9 cellular contexts compared by ENCODE assay signal in the genomic region with DNA sequence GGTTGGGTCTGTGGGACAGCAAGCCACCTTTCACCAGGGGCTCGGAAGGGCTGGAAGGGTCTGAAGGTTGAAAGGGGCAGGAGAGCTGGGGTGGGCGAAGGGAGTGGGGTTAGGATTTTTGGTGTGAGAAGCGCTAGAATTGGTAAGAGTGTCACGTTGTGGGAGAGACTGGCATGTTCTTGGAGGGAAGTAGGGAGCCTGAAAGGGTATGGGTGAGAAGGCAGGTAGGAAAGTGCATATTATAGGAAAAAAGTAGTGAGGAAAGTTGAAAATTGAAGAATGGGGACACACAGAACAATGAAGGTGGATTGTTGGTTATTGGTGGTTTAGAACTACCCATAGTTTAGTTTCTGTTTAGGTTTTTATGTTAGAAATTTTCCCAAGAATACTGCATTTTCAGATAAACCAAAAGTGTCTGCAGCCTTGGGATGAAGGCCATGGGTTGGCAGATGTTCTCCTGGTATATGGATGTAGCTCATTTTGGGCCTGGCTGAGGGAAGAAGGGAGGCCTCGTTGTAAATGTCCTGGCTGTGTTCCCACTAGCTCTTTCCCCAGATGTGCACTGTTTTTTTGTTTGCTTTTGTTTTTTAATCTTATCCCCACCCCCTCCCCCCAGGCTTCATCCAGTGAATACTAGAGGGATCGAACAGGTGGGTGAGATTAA.
DNase-seq lines count a peak whose midpoint lies in the region; ATAC-seq and TF ChIP-seq lines count a peak whose summit lies in the region.
"Had no signal": no experiment of that assay in that cellular context is flagged by ENCODE, and none has a peak within 500 bp of the region (broad histone marks: within the 10 kb centered on the region; RNA-seq: fewer than 3 reads in every experiment).

No MANE protein-coding gene starts in this region.

- H3K27me3 ChIP-seq in layer of hippocampus (ENCODE audit: control insufficient read depth, insufficient read depth, low read length) = no peaks in the 10 kb centered on the region
- no peaks in the 10 kb centered on the region for H3K27me3 ChIP-seq in tibial artery

- no peaks in the 10 kb centered on the region for H3K27me3 Mint-ChIP-seq in activated T-cell treated with anti-CD3 and anti-CD28 coated beads, Interleukin-2, amount 50 U/mL, for 24 hours
- no peaks in the 10 kb centered on the region for H3K27me3 Mint-ChIP-seq in activated naive CD8-positive, alpha-beta T cell treated with anti-CD3 and anti-CD28 coated beads, Interleukin-2, amount 50 U/mL, for 24 hours

- H3K4me3 Mint-ChIP-seq in activated T-cell treated with anti-CD3 and anti-CD28 coated beads, Interleukin-2, amount 50 U/mL, for 24 hours = peak overlapping the region; percentile 96
- H3K4me3 Mint-ChIP-seq in activated naive CD8-positive, alpha-beta T cell treated with anti-CD3 and anti-CD28 coated beads, Interleukin-2, amount 50 U/mL, for 24 hours = peak overlapping the region; percentile 75

- H3K36me3 ChIP-seq in tibial artery = peaks cover 6 to 9% (median 7%) of the 10 kb centered on the region in 3 donors

- H3K36me3 Mint-ChIP-seq in activated T-cell treated with anti-CD3 and anti-CD28 coated beads, Interleukin-2, amount 50 U/mL, for 24 hours (ENCODE audit: low read depth) = peaks cover 64% of the 10 kb centered on the region
- H3K36me3 Mint-ChIP-seq in activated naive CD8-positive, alpha-beta T cell treated with anti-CD3 and anti-CD28 coated beads, Interleukin-2, amount 50 U/mL, for 24 hours (ENCODE audit: low read depth) = peaks cover 10% of the 10 kb centered on the region

- no peak for DNase-seq in activated T-cell treated with anti-CD3 and anti-CD28 coated beads, Interleukin-2, amount 50 U/mL, for 24 hours
- no peak for DNase-seq in activated T-cell treated with anti-CD3 and anti-CD28 coated beads, Interleukin-2, amount 50 U/mL, for 48 hours
- DNase-seq in activated naive CD8-positive, alpha-beta T cell treated with anti-CD3 and anti-CD28 coated beads, Interleukin-2, amount 50 U/mL, for 24 hours = no peak
- DNase-seq in tibial artery = no peak
- no peak for DNase-seq in GM03348 (ENCODE audit: low spot score)
- DNase-seq in Kasumi-1 (lab: John Stamatoyannopoulos, UW) = no peak
- DNase-seq: NCI-H526 treated with DMSO at 0.1 percent for 48 hours had no signal

- no peak for ATAC-seq in activated naive CD8-positive, alpha-beta T cell treated with anti-CD3 and anti-CD28 coated beads, Interleukin-2, amount 50 U/mL, for 24 hours
- ATAC-seq in HG02571 (IDR thresholded peaks at IDR 0.05; ENCODE audit: unreplicated experiment) = no peak

- TF ChIP-seq CTCF in tibial artery (IDR thresholded peaks at IDR 0.05) = no peak

- H3K9me3 ChIP-seq in tibial artery = no peaks in the 10 kb centered on the region

- intact Hi-C loops in tibial artery (cut with DNase I; ENCODE audit: low total_unique reads) = loop anchor here (2.0 kb wide), 1 partner anchor 59 kb away; a partner anchor contains a TSS

- H3K4me1 Mint-ChIP-seq in activated T-cell treated with anti-CD3 and anti-CD28 coated beads, Interleukin-2, amount 50 U/mL, for 24 hours (ENCODE audit: low read depth) = peaks cover 49% of the 10 kb centered on the region
- H3K4me1 Mint-ChIP-seq in activated naive CD8-positive, alpha-beta T cell treated with anti-CD3 and anti-CD28 coated beads, Interleukin-2, amount 50 U/mL, for 24 hours = peaks cover 45% of the 10 kb centered on the region

- peak overlapping the region; percentile 81 to 86 for H3K4me3 ChIP-seq in tibial artery

- peaks cover 4 to 47% (median 27%) of the 10 kb centered on the region in 4 donors for H3K4me1 ChIP-seq in tibial artery

- H3K9me3 Mint-ChIP-seq in activated T-cell treated with anti-CD3 and anti-CD28 coated beads, Interleukin-2, amount 50 U/mL, for 24 hours = no peaks in the 10 kb centered on the region
- H3K9me3 Mint-ChIP-seq in activated naive CD8-positive, alpha-beta T cell treated with anti-CD3 and anti-CD28 coated beads, Interleukin-2, amount 50 U/mL, for 24 hours = no peaks in the 10 kb centered on the region

- H3K27ac ChIP-seq in layer of hippocampus (ENCODE audit: low read depth, low read length) (peak overlapping the region; percentile 62), tibial artery (peak overlapping the region; percentile 87 to 90)

- H3K27ac Mint-ChIP-seq in activated T-cell treated with anti-CD3 and anti-CD28 coated beads, Interleukin-2, amount 50 U/mL, for 24 hours = peak overlapping the region; percentile 85
- H3K27ac Mint-ChIP-seq in activated naive CD8-positive, alpha-beta T cell treated with anti-CD3 and anti-CD28 coated beads, Interleukin-2, amount 50 U/mL, for 24 hours = peak overlapping the region; percentile 36
